Comparison of ENCODE assay signal across 12 cellular contexts in the genomic region with DNA sequence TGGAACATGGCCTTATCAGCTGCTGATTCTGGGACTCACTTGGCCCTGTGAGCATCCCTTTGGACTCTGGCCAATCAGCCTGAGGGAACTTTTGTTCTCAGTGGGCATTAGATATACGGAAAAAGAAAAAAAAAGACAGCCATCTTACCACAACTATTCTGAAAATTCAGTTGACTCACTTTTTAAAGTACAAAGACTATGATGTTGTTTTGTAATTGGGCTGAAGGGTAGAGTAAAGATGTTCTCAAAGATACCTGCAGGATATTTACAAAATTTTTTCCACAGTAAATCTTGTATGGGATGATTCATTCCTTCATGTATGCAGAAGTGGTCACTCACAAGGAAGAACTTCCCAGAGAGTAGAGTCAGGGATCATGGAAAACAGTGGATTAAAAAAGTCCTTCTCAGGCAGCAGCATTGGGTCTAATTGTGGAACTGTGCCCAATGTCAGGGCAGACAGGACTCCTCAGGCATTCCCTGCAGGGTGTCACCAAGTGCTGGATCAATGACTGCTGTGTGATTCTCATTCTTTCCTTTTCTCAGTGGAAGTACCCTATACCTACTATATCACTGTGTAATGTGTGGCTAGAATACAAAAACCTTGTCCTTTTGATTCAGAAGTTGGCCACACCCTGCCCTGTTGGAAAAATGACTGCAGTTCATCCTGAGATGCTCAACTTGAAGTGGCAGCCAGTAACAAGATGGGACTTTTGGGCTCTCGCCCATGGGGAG. TPM values are rescaled to one million over a fixed set of nuclear protein-coding genes. Genes with fewer than 3 reads are reported as not detected.
DNase-seq lines count a peak whose midpoint lies in the region; ATAC-seq, FAIRE-seq and TF ChIP-seq lines count a peak whose summit lies in the region.
"Had no signal": no experiment of that assay in that cellular context is flagged by ENCODE, and none has a peak within 500 bp of the region (broad histone marks: within the 10 kb centered on the region; RNA-seq: fewer than 3 reads in every experiment).

No MANE protein-coding gene starts in this region.

- no peak overlapping the region for H3K4me3 ChIP-seq in trophoblast cell (ENCODE audit: low read depth, low read length)
- H3K4me3 ChIP-seq in gastrocnemius medialis: no peak overlapping the region

- no peak for TF ChIP-seq POLR2A in GM12891 (IDR thresholded peaks at IDR 0.05; ENCODE audit: low read depth, low read length)
- TF ChIP-seq POLR2A in gastrocnemius medialis (IDR thresholded peaks at IDR 0.05): no peak

- H3K4me1 ChIP-seq in trophoblast cell (ENCODE audit: control insufficient read depth in 1 of 2, insufficient read depth in 2 of 2, low read length in 2 of 2): no peaks in the 10 kb centered on the region
- no peaks in the 10 kb centered on the region for H3K4me1 ChIP-seq in gastrocnemius medialis

- no peak overlapping the region for H3K4me2 ChIP-seq in trophoblast cell (ENCODE audit: low read length)

- no peak overlapping the region for H3K23ac ChIP-seq in trophoblast cell (ENCODE audit: low read length)

- in situ Hi-C loops in gastrocnemius medialis (cut with MboI; ENCODE audit: low sequenced_read_pairs in 4 of 4): no loop called here

- H2BK5ac ChIP-seq in trophoblast cell (ENCODE audit: low read depth, low read length, poor library complexity): no peak overlapping the region

- H2AFZ ChIP-seq in trophoblast cell (ENCODE audit: insufficient read depth, low read length, poor library complexity): no peak overlapping the region

- WGBS in trophoblast cell (ENCODE audit: extremely low coverage, insufficient coverage, insufficient read length): no CpG with 5 or more reads among the region's 2 CpGs

- H4K91ac ChIP-seq in trophoblast cell (ENCODE audit: low read depth, low read length): no peak overlapping the region

- H3K9me3 ChIP-seq in trophoblast cell (ENCODE audit: insufficient read depth, low read depth, low read length) (no peaks in the 10 kb centered on the region), gastrocnemius medialis (no peaks in the 10 kb centered on the region)

- H3K4ac ChIP-seq in trophoblast cell (ENCODE audit: low read depth, low read length): no peak overlapping the region

- H3K36me3 ChIP-seq in trophoblast cell (ENCODE audit: control insufficient read depth in 1 of 2, insufficient read depth in 2 of 2, low read length in 2 of 2) (no peaks in the 10 kb centered on the region), gastrocnemius medialis (no peaks in the 10 kb centered on the region)

- H3K9ac ChIP-seq in trophoblast cell (ENCODE audit: low read length): no peak overlapping the region

- no peak overlapping the region for H3K18ac ChIP-seq in trophoblast cell (ENCODE audit: low read length)

- no peak overlapping the region for H2BK12ac ChIP-seq in trophoblast cell (ENCODE audit: low read length)

- H2BK120ac ChIP-seq in trophoblast cell (ENCODE audit: insufficient read depth, low read length, poor library complexity): no peak overlapping the region

- no peak overlapping the region for H4K8ac ChIP-seq in trophoblast cell (ENCODE audit: low read depth, low read length)

- H3K79me2 ChIP-seq in trophoblast cell (ENCODE audit: control insufficient read depth, insufficient read depth, low read length, poor library complexity): no peaks in the 10 kb centered on the region

- TF ChIP-seq CTCF in GM10266 (IDR thresholded peaks at IDR 0.05; ENCODE audit: control insufficient read depth, insufficient read depth, low read depth, missing control alignments) (no peak), gastrocnemius medialis (IDR thresholded peaks at IDR 0.05 in 4 of 5, conservative IDR thresholded peaks at IDR 0.05 in 1 of 5) (no peak)

- H3K27me3 ChIP-seq in trophoblast cell (ENCODE audit: insufficient read depth, low read length): no peaks in the 10 kb centered on the region
- H3K27me3 ChIP-seq in gastrocnemius medialis: no peaks in the 10 kb centered on the region

- no peak overlapping the region for H3K27ac ChIP-seq in trophoblast cell (ENCODE audit: low read depth, low read length)
- no peak overlapping the region for H3K27ac ChIP-seq in gastrocnemius medialis

- no peaks in the 10 kb centered on the region for H3K79me1 ChIP-seq in trophoblast cell (ENCODE audit: low read length)

- ATAC-seq in gastrocnemius medialis (no peak), GM21515 (IDR thresholded peaks at IDR 0.05; ENCODE audit: unreplicated experiment) (no peak)

- H4K12ac ChIP-seq in trophoblast cell (ENCODE audit: low read depth, low read length): no peak overlapping the region

- no peak overlapping the region for H3K14ac ChIP-seq in trophoblast cell (ENCODE audit: low read length)

- no peak overlapping the region for H2AK5ac ChIP-seq in trophoblast cell (ENCODE audit: low read length)

- DNase-seq in ELR (ENCODE audit: low read depth) (peak; percentile 98), RCC 7860 (ENCODE audit: low spot score) (peak; percentile 88), dedifferentiated amniotic fluid mesenchymal stem cell (ENCODE audit: extremely low spot score) (peak; percentile 45), trophoblast cell (peak; percentile 95 to 99), GM10266 (ENCODE audit: extremely low spot score) (no peak), GM12891 (ENCODE audit: insufficient read length, low spot score) (no peak), gastrocnemius medialis (no peak)
- DNase-seq: activated CD4-positive, alpha-beta T cell treated with anti-CD3 and anti-CD28 coated beads for 1 hour; activated gamma-delta T cell treated with Interleukin-2 at 50 U/mL for 16 hours; NCI-H510A; SHP77 treated with DMSO at 0.1 percent for 48 hours had no signal

- intact Hi-C loops in gastrocnemius medialis (cut with DNase I; ENCODE audit: low total_unique reads): no loop called here

- peak; percentile 90 for FAIRE-seq in RCC 7860 (lab: Jason Lieb, UNC)
- FAIRE-seq in GM12891 (lab: Jason Lieb, UNC): no peak

TF ChIP-seq in GM12891, 5 proteins besides CTCF, POLR2A, EP300 and RAD21:
- no peak for TF ChIP-seq POU2F2 (IDR thresholded peaks at IDR 0.05; ENCODE audit: low read depth, low read length)
- no peak for TF ChIP-seq PAX5 (IDR thresholded peaks at IDR 0.05; ENCODE audit: insufficient read depth, low read length, severe bottlenecking)
- TF ChIP-seq POLR2AphosphoS5 (IDR thresholded peaks at IDR 0.05; ENCODE audit: low read depth, low read length): no peak
- no peak for TF ChIP-seq TAF1 (IDR thresholded peaks at IDR 0.05; ENCODE audit: low read depth, low read length)
- no peak for TF ChIP-seq SPI1 (IDR thresholded peaks at IDR 0.05; ENCODE audit: low read depth, low read length)
TF ChIP-seq in GM12891: peak in this region for 0.

RNA-seq across cellular contexts. Expression of gene SULT1C4, which starts 35.4 kb away (rescaled TPM):
- 1.2 and 1.4 TPM in 2 replicates for polyA plus RNA-seq in trophoblast cell (2013)
- polyA plus RNA-seq in GM12891 (2012; ENCODE audit: low read depth, missing spikeins): not detected
- total RNA-seq in gastrocnemius medialis: 1 to 10 TPM in 3 of 4 donors, under 1 TPM in 1; 0.61 to 3.3 (median 2.4) TPM

RNA-seq across cellular contexts. Expression of gene GCC2, which starts 35.8 kb away (rescaled TPM):
- polyA plus RNA-seq in trophoblast cell (2013): 33.2 and 33.7 TPM in 2 replicates
- polyA plus RNA-seq in GM12891 (2012; ENCODE audit: low read depth, missing spikeins): 11.8 TPM
- 10 to 100 TPM; 16.7 to 43.1 (median 19.3) TPM for total RNA-seq in gastrocnemius medialis

Comparison
In these comparisons a context has a peak if more than half of its experiments do, and no peak if none do; other contexts are left out.
1. DNase-seq: peak in ELR (single experiment), RCC 7860 (single experiment), dedifferentiated amniotic fluid mesenchymal stem cell (single experiment) and trophoblast cell (2 of 2); none in GM10266 (single experiment), GM12891 (single experiment) and gastrocnemius medialis (0 of 2).